In genomic region chr17:10021239-10021638, GRCh38 we compare ENCODE assay signal across 13 cellular contexts.
DNase-seq lines count a peak whose midpoint lies in the region; ATAC-seq, FAIRE-seq and TF ChIP-seq lines count a peak whose summit lies in the region.
"Had no signal": no experiment of that assay in that cellular context is flagged by ENCODE, and none has a peak within 500 bp of the region (broad histone marks: within the 10 kb centered on the region; RNA-seq: fewer than 3 reads in every experiment).

No MANE protein-coding gene starts in this region.

- WGBS in right lobe of liver (ENCODE audit: insufficient coverage, low coverage, low lambda C conversion rate, missing lambda C conversion rate), result 15% methylated on average over 10 of the region's 12 CpGs
- 11% methylated on average over 9 of the region's 12 CpGs for WGBS in HepG2 (ENCODE audit: low lambda C conversion rate)

- no peak for TF ChIP-seq CTCF in right lobe of liver (IDR thresholded peaks at IDR 0.05)
- no peak for TF ChIP-seq CTCF in HepG2 (CRISPR knock-in tag; IDR thresholded peaks at IDR 0.05)
- no peak for TF ChIP-seq CTCF in fibroblast of mammary gland (conservative IDR thresholded peaks at IDR 0.05; ENCODE audit: control insufficient read depth, insufficient read depth, low read depth, low read length)
- no peak for TF ChIP-seq CTCF in HFFc6 (IDR thresholded peaks at IDR 0.05)
- no peak for TF ChIP-seq CTCF in kidney (IDR thresholded peaks at IDR 0.05; ENCODE audit: borderline replicate concordance, extremely low read depth, insufficient read depth)

- no peak overlapping the region for H3K4me3 Mint-ChIP-seq in naive thymus-derived CD4-positive, alpha-beta T cell
- H3K4me3 Mint-ChIP-seq in HFFc6, result no peak overlapping the region
- H3K4me3 Mint-ChIP-seq: H9 had no signal

- TF ChIP-seq EP300 in HepG2 (IDR thresholded peaks at IDR 0.05; ENCODE audit: low read depth in 2 of 2, low read length in 2 of 2), result no peak
- no peak for TF ChIP-seq EP300 in HepG2 (CRISPR knock-in tag; IDR thresholded peaks at IDR 0.05; ENCODE audit: borderline replicate concordance)

- H3K9me3 Mint-ChIP-seq in naive thymus-derived CD4-positive, alpha-beta T cell, result no peaks in the 10 kb centered on the region
- no peaks in the 10 kb centered on the region for H3K9me3 Mint-ChIP-seq in HFFc6
- H3K9me3 Mint-ChIP-seq: H9 had no signal

- H3K27me3 Mint-ChIP-seq in naive thymus-derived CD4-positive, alpha-beta T cell, result peaks cover 0 to 17% (median 0%) of the 10 kb centered on the region in 5 donors
- peaks cover 5% of the 10 kb centered on the region; the same call in 1 of the 2 replicates for H3K27me3 Mint-ChIP-seq in HFFc6 (ENCODE audit: insufficient read depth)

- H3K36me3 ChIP-seq in right lobe of liver (no peaks in the 10 kb centered on the region), HepG2 (replicated peaks in 1 of 2; ENCODE audit: control insufficient read depth in 1 of 2, insufficient read depth in 2 of 2, low read length in 2 of 2) (no peaks in the 10 kb centered on the region), kidney (ENCODE audit: control insufficient read depth in 1 of 2, insufficient read depth in 2 of 2, low read length in 2 of 2) (no peaks in the 10 kb centered on the region)
- no peaks in the 10 kb centered on the region for H3K36me3 ChIP-seq in naive thymus-derived CD4-positive, alpha-beta T cell (ENCODE audit: control insufficient read depth in 2 of 3, insufficient read depth in 3 of 3, low read length in 3 of 3)
- H3K36me3 ChIP-seq: tibial artery had no signal

- intact Hi-C loops in right lobe of liver (cut with DNase I), result no loop called here
- intact Hi-C loops in HepG2 (cut with micrococcal nuclease; ENCODE audit: unreplicated experiment), result no loop called here
- intact Hi-C loops in naive thymus-derived CD4-positive, alpha-beta T cell (cut with micrococcal nuclease), result no loop called here
- intact Hi-C loops in kidney (cut with DNase I), result no loop called here

- POLR2A ChIA-PET in HepG2 (lab: Yijun Ruan, JAX), result no interaction called here
- POLR2A ChIA-PET in naive thymus-derived CD4-positive, alpha-beta T cell (lab: Charles Lee), result interaction anchor here (1.0 kb wide), 1 partner anchor 375 kb away, joined by 3 read pairs; no protein-coding TSS in a partner anchor

- no TSS peak for BruUV-seq in HepG2 (replicated peaks; lab: Mats Ljungman, UMichigan)

- in situ Hi-C loops in HepG2 (cut with HindIII; ENCODE audit: extremely low pct_ligation_motif_present, low pct_unique_long_range_greater_than_20kb), result no loop called here

- CTCF ChIA-PET in HepG2 (lab: Yijun Ruan, JAX; ENCODE audit: low intra/inter-chr PET ratio, low total read pairs), result no interaction called here
- CTCF ChIA-PET in naive thymus-derived CD4-positive, alpha-beta T cell (lab: Charles Lee), result interaction anchor here (0.6 kb wide), 1 partner anchor 12 kb away, joined by 4 read pairs; no protein-coding TSS in a partner anchor

- H3K9me3 ChIP-seq in right lobe of liver (no peaks in the 10 kb centered on the region), HepG2 (ENCODE audit: low read length) (no peaks in the 10 kb centered on the region), kidney (ENCODE audit: control insufficient read depth in 1 of 2, low read length in 2 of 2) (no peaks in the 10 kb centered on the region)
- no peaks in the 10 kb centered on the region for H3K9me3 ChIP-seq in naive thymus-derived CD4-positive, alpha-beta T cell (ENCODE audit: control insufficient read depth in 2 of 3, low read length in 3 of 3)
- H3K9me3 ChIP-seq: tibial artery had no signal

- no peak overlapping the region for H2AFZ ChIP-seq in HepG2 (ENCODE audit: low read length)

- H3K4me2 ChIP-seq in HepG2 (ENCODE audit: low read depth, low read length), result no peak overlapping the region

- no peak for TF ChIP-seq RAD21 in HepG2 (CRISPR knock-in tag; IDR thresholded peaks at IDR 0.05)

- ATAC-seq in right lobe of liver (peak; percentile 31 to 66 (median 47)), HepG2 (no peak), HG03342 (IDR thresholded peaks at IDR 0.05; ENCODE audit: unreplicated experiment) (no peak)
- ATAC-seq in naive thymus-derived CD4-positive, alpha-beta T cell, result peak; percentile 73
- ATAC-seq: PC-3 had no signal

- H3K27me3 ChIP-seq in right lobe of liver, result no peaks in the 10 kb centered on the region
- peaks cover 1 to 19% of the 10 kb centered on the region in 2 experiments; a peak in 4 of 5 replicates for H3K27me3 ChIP-seq in HepG2 (ENCODE audit: control insufficient read depth in 1 of 2, insufficient read depth in 2 of 2, low read length in 2 of 2)
- no peaks in the 10 kb centered on the region for H3K27me3 ChIP-seq in naive thymus-derived CD4-positive, alpha-beta T cell (ENCODE audit: control insufficient read depth in 2 of 2, insufficient read depth in 2 of 2, low read length in 2 of 2)
- H3K27me3 ChIP-seq: tibial artery had no signal

- H3K4me1 Mint-ChIP-seq in naive thymus-derived CD4-positive, alpha-beta T cell, result peaks cover 0 to 9% (median 0%) of the 10 kb centered on the region in 7 donors
- H3K4me1 Mint-ChIP-seq in HFFc6 (ENCODE audit: low read depth), result no peaks in the 10 kb centered on the region

- H3K4me3 ChIP-seq in right lobe of liver (no peak overlapping the region), HepG2 (replicated peaks in 1 of 3; ENCODE audit: insufficient read depth in 1 of 3, low read depth in 2 of 3, low read length in 3 of 3) (no peak overlapping the region), fibroblast of mammary gland (ENCODE audit: control insufficient read depth, low read depth, low read length) (no peak overlapping the region), kidney (ENCODE audit: low read length in 2 of 2) (no peak overlapping the region)
- no peak overlapping the region for H3K4me3 ChIP-seq in naive thymus-derived CD4-positive, alpha-beta T cell (ENCODE audit: low read length)
- H3K4me3 ChIP-seq: tibial artery had no signal

- no peaks in the 10 kb centered on the region for H4K20me1 ChIP-seq in HepG2 (ENCODE audit: insufficient read depth, low read length)

- no peaks in the 10 kb centered on the region for H3K79me2 ChIP-seq in HepG2 (ENCODE audit: insufficient read depth, low read length)

- no peaks in the 10 kb centered on the region for H3K4me1 ChIP-seq in right lobe of liver
- H3K4me1 ChIP-seq in HepG2 (ENCODE audit: insufficient read depth, low read length), result no peaks in the 10 kb centered on the region
- no peaks in the 10 kb centered on the region for H3K4me1 ChIP-seq in naive thymus-derived CD4-positive, alpha-beta T cell (ENCODE audit: control insufficient read depth in 2 of 2, insufficient read depth in 2 of 2, low read length in 2 of 2)
- H3K4me1 ChIP-seq in kidney (ENCODE audit: control insufficient read depth in 1 of 2, insufficient read depth in 1 of 2, low read depth in 1 of 2, low read length in 2 of 2), result no peaks in the 10 kb centered on the region

- H3K9ac ChIP-seq in HepG2 (ENCODE audit: insufficient read depth, low read depth, low read length), result no peak overlapping the region
- H3K9ac ChIP-seq in kidney (ENCODE audit: low read length in 2 of 2), result no peak overlapping the region

- no peaks in the 10 kb centered on the region for H3K36me3 Mint-ChIP-seq in naive thymus-derived CD4-positive, alpha-beta T cell
- no peaks in the 10 kb centered on the region for H3K36me3 Mint-ChIP-seq in HFFc6 (ENCODE audit: low read depth)

- no peak for FAIRE-seq in HepG2 (lab: Jason Lieb, UNC)
- no peak for FAIRE-seq in kidney (lab: Jason Lieb, UNC)
- FAIRE-seq: A204.1 had no signal

- DNase-seq in right lobe of liver, result peak; percentile 38 to 66 (median 48)
- no peak for DNase-seq in HepG2 (ENCODE audit: low spot score)
- peak; percentile 18 for DNase-seq in fibroblast of mammary gland (ENCODE audit: low read depth)
- DNase-seq in naive thymus-derived CD4-positive, alpha-beta T cell, result no peak
- no peak for DNase-seq in HFFc6
- DNase-seq in kidney, result no peak
- DNase-seq in dermis blood vessel endothelial cell, result no peak
- DNase-seq: H9, NCI-H187 treated with DMSO at 0.1 percent for 48 hours, PC-3 had no signal

- H3K27ac ChIP-seq in right lobe of liver (no peak overlapping the region), HepG2 (ENCODE audit: extremely low read length, insufficient read depth, low read length) (no peak overlapping the region), kidney (ENCODE audit: low read depth in 2 of 2, low read length in 2 of 2) (no peak overlapping the region)
- no peak overlapping the region for H3K27ac ChIP-seq in naive thymus-derived CD4-positive, alpha-beta T cell (ENCODE audit: low read depth, low read length)
- H3K27ac ChIP-seq: tibial artery had no signal

- H3K27ac Mint-ChIP-seq in naive thymus-derived CD4-positive, alpha-beta T cell, result no peak overlapping the region
- H3K27ac Mint-ChIP-seq in HFFc6, result no peak overlapping the region

- TF ChIP-seq POLR2A in right lobe of liver (IDR thresholded peaks at IDR 0.05), result no peak
- no peak for TF ChIP-seq POLR2A in HepG2 (IDR thresholded peaks at IDR 0.05; ENCODE audit: insufficient read depth in 1 of 2, low read depth in 2 of 2, low read length in 2 of 2)

TF ChIP-seq in HepG2, 621 proteins besides CTCF, POLR2A, EP300 and RAD21 (continues in another document):
- TF ChIP-seq FOXA1 (IDR thresholded peaks at IDR 0.05) (no peak), FOXA1 (CRISPR knock-in tag; IDR thresholded peaks at IDR 0.05) (no peak), ZBTB7B (CRISPR knock-in tag; IDR thresholded peaks at IDR 0.05) (no peak), ZNF343 (CRISPR knock-in tag; IDR thresholded peaks at IDR 0.05) (no peak), HIVEP1 (CRISPR knock-in tag; IDR thresholded peaks at IDR 0.05) (no peak), HMG20A (CRISPR knock-in tag; IDR thresholded peaks at IDR 0.05; ENCODE audit: borderline replicate concordance) (no peak), MXD1 (CRISPR knock-in tag; IDR thresholded peaks at IDR 0.05) (no peak)

Comparison
In these comparisons a context has a peak if more than half of its experiments do, and no peak if none do; other contexts are left out.
1. ATAC-seq: peak in right lobe of liver (4 of 4) and naive thymus-derived CD4-positive, alpha-beta T cell (single experiment); none in HepG2 (single experiment) and HG03342 (single experiment).
2. DNase-seq: peak in right lobe of liver (3 of 3) and fibroblast of mammary gland (single experiment); none in HepG2 (single experiment), naive thymus-derived CD4-positive, alpha-beta T cell (0 of 9), HFFc6 (single experiment), kidney (single experiment) and dermis blood vessel endothelial cell (single experiment).